10 cellular contexts compared by ENCODE assay signal in genomic region chr1:206558794-206559660, GRCh38. TPM values are rescaled to one million over a fixed set of nuclear protein-coding genes. Genes with fewer than 3 reads are reported as not detected.
DNase-seq lines count a peak whose midpoint lies in the region; ATAC-seq and TF ChIP-seq lines count a peak whose summit lies in the region.
"Had no signal": no experiment of that assay in that cellular context is flagged by ENCODE, and none has a peak within 500 bp of the region (broad histone marks: within the 10 kb centered on the region; RNA-seq: fewer than 3 reads in every experiment).

No MANE protein-coding gene starts in this region.

- peaks cover 77% of the 10 kb centered on the region for H3K4me1 ChIP-seq in OCI-LY7 (ENCODE audit: insufficient read depth, low read length, poor library complexity, severe bottlenecking)
- H3K4me1 ChIP-seq in endocrine pancreas (ENCODE audit: control insufficient read depth, insufficient read depth, low read length) = peaks cover 15% of the 10 kb centered on the region
- peaks cover 12% of the 10 kb centered on the region for H3K4me1 ChIP-seq in osteoblast (ENCODE audit: insufficient read depth, low read length)

- no peak for ATAC-seq in stimulated activated effector memory CD8-positive, alpha-beta T cell treated with anti-CD3 and anti-CD28 coated beads, Interleukin-12 subunit alpha, Interleukin-12 subunit beta, amount 100 ng/mL, for 72 hours
- no peak for ATAC-seq in HG02678 (IDR thresholded peaks at IDR 0.05; ENCODE audit: unreplicated experiment)
- ATAC-seq in HG03469 (IDR thresholded peaks at IDR 0.05; ENCODE audit: unreplicated experiment) = no peak
- ATAC-seq: SK-N-SH treated with all-trans-retinoic acid at 6 μM for 48 hours had no signal

- peak overlapping the region; percentile 72 for H3K27ac ChIP-seq in OCI-LY7 (ENCODE audit: low read depth, low read length, poor library complexity, severe bottlenecking)
- no peak overlapping the region for H3K27ac ChIP-seq in osteoblast (ENCODE audit: low read depth, low read length)

- no peaks in the 10 kb centered on the region for H3K9me3 ChIP-seq in OCI-LY7 (ENCODE audit: low read length)
- H3K9me3 ChIP-seq in endocrine pancreas (ENCODE audit: control insufficient read depth, low read length) = no peaks in the 10 kb centered on the region
- no peaks in the 10 kb centered on the region for H3K9me3 ChIP-seq in osteoblast (ENCODE audit: low read depth, low read length)
- H3K9me3 ChIP-seq: MG63 had no signal

- TF ChIP-seq CTCF in OCI-LY7 (conservative IDR thresholded peaks at IDR 0.05; ENCODE audit: low read length) (no peak), osteoblast (IDR thresholded peaks at IDR 0.05; ENCODE audit: extremely low read depth, low read depth, low read length) (no peak)

- no peaks in the 10 kb centered on the region for H4K20me1 ChIP-seq in OCI-LY7 (ENCODE audit: insufficient read depth, low read length)
- no peaks in the 10 kb centered on the region for H4K20me1 ChIP-seq in osteoblast (ENCODE audit: insufficient read depth, low read length)

- H3K36me3 ChIP-seq in OCI-LY7 (ENCODE audit: insufficient read depth, low read length) (peaks cover 6% of the 10 kb centered on the region), endocrine pancreas (ENCODE audit: control insufficient read depth, insufficient read depth, low read length) (no peaks in the 10 kb centered on the region), osteoblast (ENCODE audit: insufficient read depth, low read length) (no peaks in the 10 kb centered on the region)
- H3K36me3 ChIP-seq: MG63 had no signal

- no TSS peak for BruUV-seq in OCI-LY7 (replicated peaks; lab: Mats Ljungman, UMichigan)

- intact Hi-C loops in OCI-LY7 (cut with micrococcal nuclease; ENCODE audit: unreplicated experiment) = loop anchor here (5.0 kb wide), 1 partner anchor 123 kb away; the partner anchor contains the start of gene MAPKAPK2

- H3K4me2 ChIP-seq in OCI-LY7 (ENCODE audit: low read length) = peak overlapping the region; percentile 99
- H3K4me2 ChIP-seq in osteoblast (ENCODE audit: insufficient read depth, low read length) = no peak overlapping the region

- DNase-seq in OCI-LY7 (ENCODE audit: low spot score) (peak; percentile 72), osteoblast (ENCODE audit: insufficient read length, low spot score, missing footprints) (no peak), H4 (ENCODE audit: low spot score) (no peak)
- DNase-seq in stimulated activated effector memory CD8-positive, alpha-beta T cell treated with anti-CD3 and anti-CD28 coated beads, Interleukin-12 subunit alpha, Interleukin-12 subunit beta, amount 100 ng/mL, for 72 hours (ENCODE audit: low spot score in 2 of 2) = no peak
- DNase-seq: MG63 had no signal

- H3K27me3 ChIP-seq in endocrine pancreas (ENCODE audit: control insufficient read depth, insufficient read depth, low read length) (no peaks in the 10 kb centered on the region), osteoblast (ENCODE audit: insufficient read depth, low read length) (peaks cover 9% of the 10 kb centered on the region)
- H3K27me3 ChIP-seq: MG63 had no signal

- CTCF ChIA-PET in OCI-LY7 (lab: Charles Lee; ENCODE audit: unreplicated experiment) = no interaction called here

- peaks cover 71% of the 10 kb centered on the region for H3K36me3 Mint-ChIP-seq in stimulated activated effector memory CD8-positive, alpha-beta T cell treated with anti-CD3 and anti-CD28 coated beads, Interleukin-12 subunit alpha, Interleukin-12 subunit beta, amount 100 ng/mL, for 72 hours

- peak overlapping the region; percentile 88 for H3K4me3 Mint-ChIP-seq in stimulated activated effector memory CD8-positive, alpha-beta T cell treated with anti-CD3 and anti-CD28 coated beads, Interleukin-12 subunit alpha, Interleukin-12 subunit beta, amount 100 ng/mL, for 72 hours

- no peaks in the 10 kb centered on the region for H3K9me3 Mint-ChIP-seq in stimulated activated effector memory CD8-positive, alpha-beta T cell treated with anti-CD3 and anti-CD28 coated beads, Interleukin-12 subunit alpha, Interleukin-12 subunit beta, amount 100 ng/mL, for 72 hours

- H3K79me2 ChIP-seq in OCI-LY7 (ENCODE audit: insufficient read depth, low read depth, low read length) (peaks cover 7% of the 10 kb centered on the region; the same call in 1 of the 2 replicates), osteoblast (ENCODE audit: insufficient read depth, low read length) (no peaks in the 10 kb centered on the region)

- peak overlapping the region; percentile 54 for H3K9ac ChIP-seq in endocrine pancreas (ENCODE audit: control insufficient read depth, insufficient read depth, low read length)

- peaks cover 73% of the 10 kb centered on the region for H3K4me1 Mint-ChIP-seq in stimulated activated effector memory CD8-positive, alpha-beta T cell treated with anti-CD3 and anti-CD28 coated beads, Interleukin-12 subunit alpha, Interleukin-12 subunit beta, amount 100 ng/mL, for 72 hours

- H3K27ac Mint-ChIP-seq in stimulated activated effector memory CD8-positive, alpha-beta T cell treated with anti-CD3 and anti-CD28 coated beads, Interleukin-12 subunit alpha, Interleukin-12 subunit beta, amount 100 ng/mL, for 72 hours = peak overlapping the region; percentile 99

- H3K9me2 ChIP-seq in OCI-LY7 (ENCODE audit: insufficient read depth, low read length) = no peaks in the 10 kb centered on the region

- H2AFZ ChIP-seq in OCI-LY7 (ENCODE audit: low read length) = no peak overlapping the region
- no peak overlapping the region for H2AFZ ChIP-seq in osteoblast (ENCODE audit: low read length)

- peak; percentile 31 for TF ChIP-seq POLR2A in GM18526 (IDR thresholded peaks at IDR 0.05; ENCODE audit: extremely low read depth, insufficient read length)

- POLR2A ChIA-PET in OCI-LY7 (lab: Charles Lee) = interaction anchor here (0.6 to 2.0 kb wide), 3 partner anchors 16 to 1238 kb away, joined by 3 to 4 read pairs (median 3); no protein-coding TSS in a partner anchor

- H3K4me3 ChIP-seq in OCI-LY7 (ENCODE audit: low read depth, low read length, poor library complexity, severe bottlenecking) (peak overlapping the region; percentile 92), endocrine pancreas (ENCODE audit: control insufficient read depth, insufficient read depth, low read length) (peak overlapping the region; percentile 74), osteoblast (ENCODE audit: insufficient read depth, low read length) (no peak overlapping the region)
- H3K4me3 ChIP-seq: MG63 had no signal

RNA-seq across cellular contexts. Expression of gene RASSF5, which starts 51.7 kb away (rescaled TPM):
- 19.8 and 21.4 TPM in 2 replicates for total RNA-seq in OCI-LY7 (2014; rRNA removed; shearing (Covaris generic))
- total RNA-seq in OCI-LY7 (2022) (25.7 and 30.0 TPM in 2 replicates), osteoblast (0.59 and 0.72 TPM in 2 replicates)
- total RNA-seq in H4 (2014; rRNA removed; shearing (Covaris generic)) = 2.6 and 3.8 TPM in 2 replicates

RNA-seq across cellular contexts. Expression of gene EIF2D, which starts 53.2 kb away (rescaled TPM):
- 85.4 and 89.3 TPM in 2 replicates for total RNA-seq in OCI-LY7 (2014; rRNA removed; shearing (Covaris generic))
- total RNA-seq in OCI-LY7 (2022) (68.6 and 72.3 TPM in 2 replicates), osteoblast (52.8 and 53.6 TPM in 2 replicates)
- total RNA-seq in H4 (2014; rRNA removed; shearing (Covaris generic)) = 43.3 and 45.4 TPM in 2 replicates
